Comparison of ENCODE assay signal across 1 cellular context in the genomic region with DNA sequence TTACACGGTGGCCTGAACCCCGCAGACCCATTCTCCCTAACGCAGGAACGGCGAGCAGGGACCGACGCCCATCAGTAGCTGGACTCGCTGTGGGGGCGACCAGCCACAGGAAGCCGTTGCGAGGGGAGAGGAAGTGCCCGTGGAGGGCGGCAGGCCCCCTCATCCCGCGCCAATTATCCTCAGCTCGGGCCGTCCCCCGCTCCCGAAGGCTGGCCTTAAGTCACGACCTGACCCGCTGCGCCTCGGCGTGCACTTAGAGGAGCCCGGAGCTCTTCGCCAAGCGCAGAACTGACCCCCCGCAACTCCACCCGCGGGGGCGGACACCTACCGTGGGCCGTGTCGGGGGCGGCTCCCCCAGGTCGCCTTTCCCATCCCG.
TF ChIP-seq lines count a peak whose summit lies in the region.

No MANE protein-coding gene starts in this region.

TF ChIP-seq in K562, 482 proteins besides CTCF, POLR2A, EP300 and RAD21 (continued from another document):
- TF ChIP-seq NCOA4 (IDR thresholded peaks at IDR 0.05; ENCODE audit: partially characterized antibody), result no peak
- no peak for TF ChIP-seq CHCHD3 (CRISPR knock-in tag; IDR thresholded peaks at IDR 0.05)
- no peak for TF ChIP-seq PHF21A (IDR thresholded peaks at IDR 0.05; ENCODE audit: borderline replicate concordance, low read depth)
- TF ChIP-seq, protein P1, sequence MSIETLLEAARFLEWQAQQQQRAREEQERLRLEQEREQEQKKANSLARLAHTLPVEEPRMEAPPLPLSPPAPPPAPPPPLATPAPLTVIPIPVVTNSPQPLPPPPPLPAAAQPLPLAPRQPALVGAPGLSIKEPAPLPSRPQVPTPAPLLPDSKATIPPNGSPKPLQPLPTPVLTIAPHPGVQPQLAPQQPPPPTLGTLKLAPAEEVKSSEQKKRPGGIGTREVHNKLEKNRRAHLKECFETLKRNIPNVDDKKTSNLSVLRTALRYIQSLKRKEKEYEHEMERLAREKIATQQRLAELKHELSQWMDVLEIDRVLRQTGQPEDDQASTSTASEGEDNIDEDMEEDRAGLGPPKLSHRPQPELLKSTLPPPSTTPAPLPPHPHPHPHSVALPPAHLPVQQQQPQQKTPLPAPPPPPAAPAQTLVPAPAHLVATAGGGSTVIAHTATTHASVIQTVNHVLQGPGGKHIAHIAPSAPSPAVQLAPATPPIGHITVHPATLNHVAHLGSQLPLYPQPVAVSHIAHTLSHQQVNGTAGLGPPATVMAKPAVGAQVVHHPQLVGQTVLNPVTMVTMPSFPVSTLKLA (conservative IDR thresholded peaks at IDR 0.05), result no peak
- TF ChIP-seq NFE2L1 (tag; IDR thresholded peaks at IDR 0.05; ENCODE audit: borderline replicate concordance, low read depth), result no peak
- TF ChIP-seq CBFA2T3 (IDR thresholded peaks at IDR 0.05), result no peak
- 0 out of 2 replicates have a peak, but pooled peaks have one; percentile 12 for TF ChIP-seq PML (IDR thresholded peaks at IDR 0.05; ENCODE audit: low read length)
- peak; percentile 62 for TF ChIP-seq SAP30 (IDR thresholded peaks at IDR 0.05; ENCODE audit: borderline replicate concordance, insufficient read depth, low read depth, low read length, poor library complexity, severe bottlenecking)
- no peak for TF ChIP-seq TARDBP (IDR thresholded peaks at IDR 0.05)
- TF ChIP-seq SREBF2 (CRISPR knock-in tag; IDR thresholded peaks at IDR 0.05), result no peak
- TF ChIP-seq, protein P2, sequence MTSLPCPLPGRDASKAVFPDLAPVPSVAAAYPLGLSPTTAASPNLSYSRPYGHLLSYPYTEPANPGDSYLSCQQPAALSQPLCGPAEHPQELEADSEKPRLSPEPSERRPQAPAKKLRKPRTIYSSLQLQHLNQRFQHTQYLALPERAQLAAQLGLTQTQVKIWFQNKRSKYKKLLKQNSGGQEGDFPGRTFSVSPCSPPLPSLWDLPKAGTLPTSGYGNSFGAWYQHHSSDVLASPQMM (CRISPR knock-in tag; IDR thresholded peaks at IDR 0.05), result no peak
- TF ChIP-seq FOXK1 (CRISPR knock-in tag; IDR thresholded peaks at IDR 0.05; ENCODE audit: borderline replicate concordance), result peak; percentile 87; the same call in 1 of the 2 replicates
- TF ChIP-seq SMARCA5 (IDR thresholded peaks at IDR 0.05), result no peak
- no peak for TF ChIP-seq ATF1 (CRISPR knock-in tag; IDR thresholded peaks at IDR 0.05)
- no peak for TF ChIP-seq ATF1 (tag; IDR thresholded peaks at IDR 0.05)
- TF ChIP-seq NUFIP1 (IDR thresholded peaks at IDR 0.05; ENCODE audit: partially characterized antibody), result no peak
- TF ChIP-seq FOXJ2 (tag; IDR thresholded peaks at IDR 0.05), result no peak
- TF ChIP-seq FOXJ3 (CRISPR knock-in tag; IDR thresholded peaks at IDR 0.05), result no peak
- no peak for TF ChIP-seq ESRRB (CRISPR knock-in tag; IDR thresholded peaks at IDR 0.05; ENCODE audit: borderline replicate concordance)
- TF ChIP-seq ZNF584 (CRISPR knock-in tag; IDR thresholded peaks at IDR 0.05; ENCODE audit: low read depth), result no peak
- TF ChIP-seq ELF1 (tag; IDR thresholded peaks at IDR 0.05), result no peak
- 0 out of 2 replicates have a peak, but pooled peaks have one; percentile 70 for TF ChIP-seq ZNF232 (CRISPR knock-in tag; IDR thresholded peaks at IDR 0.05)
- TF ChIP-seq, protein P3, sequence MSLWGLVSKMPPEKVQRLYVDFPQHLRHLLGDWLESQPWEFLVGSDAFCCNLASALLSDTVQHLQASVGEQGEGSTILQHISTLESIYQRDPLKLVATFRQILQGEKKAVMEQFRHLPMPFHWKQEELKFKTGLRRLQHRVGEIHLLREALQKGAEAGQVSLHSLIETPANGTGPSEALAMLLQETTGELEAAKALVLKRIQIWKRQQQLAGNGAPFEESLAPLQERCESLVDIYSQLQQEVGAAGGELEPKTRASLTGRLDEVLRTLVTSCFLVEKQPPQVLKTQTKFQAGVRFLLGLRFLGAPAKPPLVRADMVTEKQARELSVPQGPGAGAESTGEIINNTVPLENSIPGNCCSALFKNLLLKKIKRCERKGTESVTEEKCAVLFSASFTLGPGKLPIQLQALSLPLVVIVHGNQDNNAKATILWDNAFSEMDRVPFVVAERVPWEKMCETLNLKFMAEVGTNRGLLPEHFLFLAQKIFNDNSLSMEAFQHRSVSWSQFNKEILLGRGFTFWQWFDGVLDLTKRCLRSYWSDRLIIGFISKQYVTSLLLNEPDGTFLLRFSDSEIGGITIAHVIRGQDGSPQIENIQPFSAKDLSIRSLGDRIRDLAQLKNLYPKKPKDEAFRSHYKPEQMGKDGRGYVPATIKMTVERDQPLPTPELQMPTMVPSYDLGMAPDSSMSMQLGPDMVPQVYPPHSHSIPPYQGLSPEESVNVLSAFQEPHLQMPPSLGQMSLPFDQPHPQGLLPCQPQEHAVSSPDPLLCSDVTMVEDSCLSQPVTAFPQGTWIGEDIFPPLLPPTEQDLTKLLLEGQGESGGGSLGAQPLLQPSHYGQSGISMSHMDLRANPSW (CRISPR knock-in tag; IDR thresholded peaks at IDR 0.05), result no peak
- TF ChIP-seq CHD2 (IDR thresholded peaks at IDR 0.05; ENCODE audit: low read depth, low read length), result no peak
- TF ChIP-seq, protein P4, sequence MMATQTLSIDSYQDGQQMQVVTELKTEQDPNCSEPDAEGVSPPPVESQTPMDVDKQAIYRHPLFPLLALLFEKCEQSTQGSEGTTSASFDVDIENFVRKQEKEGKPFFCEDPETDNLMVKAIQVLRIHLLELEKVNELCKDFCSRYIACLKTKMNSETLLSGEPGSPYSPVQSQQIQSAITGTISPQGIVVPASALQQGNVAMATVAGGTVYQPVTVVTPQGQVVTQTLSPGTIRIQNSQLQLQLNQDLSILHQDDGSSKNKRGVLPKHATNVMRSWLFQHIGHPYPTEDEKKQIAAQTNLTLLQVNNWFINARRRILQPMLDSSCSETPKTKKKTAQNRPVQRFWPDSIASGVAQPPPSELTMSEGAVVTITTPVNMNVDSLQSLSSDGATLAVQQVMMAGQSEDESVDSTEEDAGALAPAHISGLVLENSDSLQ (IDR thresholded peaks at IDR 0.05), result no peak
- TF ChIP-seq, protein P5, sequence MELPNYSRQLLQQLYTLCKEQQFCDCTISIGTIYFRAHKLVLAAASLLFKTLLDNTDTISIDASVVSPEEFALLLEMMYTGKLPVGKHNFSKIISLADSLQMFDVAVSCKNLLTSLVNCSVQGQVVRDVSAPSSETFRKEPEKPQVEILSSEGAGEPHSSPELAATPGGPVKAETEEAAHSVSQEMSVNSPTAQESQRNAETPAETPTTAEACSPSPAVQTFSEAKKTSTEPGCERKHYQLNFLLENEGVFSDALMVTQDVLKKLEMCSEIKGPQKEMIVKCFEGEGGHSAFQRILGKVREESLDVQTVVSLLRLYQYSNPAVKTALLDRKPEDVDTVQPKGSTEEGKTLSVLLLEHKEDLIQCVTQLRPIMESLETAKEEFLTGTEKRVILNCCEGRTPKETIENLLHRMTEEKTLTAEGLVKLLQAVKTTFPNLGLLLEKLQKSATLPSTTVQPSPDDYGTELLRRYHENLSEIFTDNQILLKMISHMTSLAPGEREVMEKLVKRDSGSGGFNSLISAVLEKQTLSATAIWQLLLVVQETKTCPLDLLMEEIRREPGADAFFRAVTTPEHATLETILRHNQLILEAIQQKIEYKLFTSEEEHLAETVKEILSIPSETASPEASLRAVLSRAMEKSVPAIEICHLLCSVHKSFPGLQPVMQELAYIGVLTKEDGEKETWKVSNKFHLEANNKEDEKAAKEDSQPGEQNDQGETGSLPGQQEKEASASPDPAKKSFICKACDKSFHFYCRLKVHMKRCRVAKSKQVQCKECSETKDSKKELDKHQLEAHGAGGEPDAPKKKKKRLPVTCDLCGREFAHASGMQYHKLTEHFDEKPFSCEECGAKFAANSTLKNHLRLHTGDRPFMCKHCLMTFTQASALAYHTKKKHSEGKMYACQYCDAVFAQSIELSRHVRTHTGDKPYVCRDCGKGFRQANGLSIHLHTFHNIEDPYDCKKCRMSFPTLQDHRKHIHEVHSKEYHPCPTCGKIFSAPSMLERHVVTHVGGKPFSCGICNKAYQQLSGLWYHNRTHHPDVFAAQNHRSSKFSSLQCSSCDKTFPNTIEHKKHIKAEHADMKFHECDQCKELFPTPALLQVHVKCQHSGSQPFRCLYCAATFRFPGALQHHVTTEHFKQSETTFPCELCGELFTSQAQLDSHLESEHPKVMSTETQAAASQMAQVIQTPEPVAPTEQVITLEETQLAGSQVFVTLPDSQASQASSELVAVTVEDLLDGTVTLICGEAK (IDR thresholded peaks at IDR 0.05), result no peak
- TF ChIP-seq, protein P5 (CRISPR knock-in tag; IDR thresholded peaks at IDR 0.05), result no peak
- TF ChIP-seq SREBF1 (IDR thresholded peaks at IDR 0.05; ENCODE audit: borderline replicate concordance, low read depth, low read length), result no peak
- no peak for TF ChIP-seq ZNF239 (CRISPR knock-in tag; IDR thresholded peaks at IDR 0.05)
- no peak for TF ChIP-seq ZNF75A (CRISPR knock-in tag; IDR thresholded peaks at IDR 0.05)
- TF ChIP-seq PURB (CRISPR knock-in tag; IDR thresholded peaks at IDR 0.05; ENCODE audit: low read depth), result no peak
- no peak for TF ChIP-seq ZC3H8 (IDR thresholded peaks at IDR 0.05)
- no peak for TF ChIP-seq NCOA2 (IDR thresholded peaks at IDR 0.05; ENCODE audit: partially characterized antibody in 2 of 2)
- TF ChIP-seq, protein P6, sequence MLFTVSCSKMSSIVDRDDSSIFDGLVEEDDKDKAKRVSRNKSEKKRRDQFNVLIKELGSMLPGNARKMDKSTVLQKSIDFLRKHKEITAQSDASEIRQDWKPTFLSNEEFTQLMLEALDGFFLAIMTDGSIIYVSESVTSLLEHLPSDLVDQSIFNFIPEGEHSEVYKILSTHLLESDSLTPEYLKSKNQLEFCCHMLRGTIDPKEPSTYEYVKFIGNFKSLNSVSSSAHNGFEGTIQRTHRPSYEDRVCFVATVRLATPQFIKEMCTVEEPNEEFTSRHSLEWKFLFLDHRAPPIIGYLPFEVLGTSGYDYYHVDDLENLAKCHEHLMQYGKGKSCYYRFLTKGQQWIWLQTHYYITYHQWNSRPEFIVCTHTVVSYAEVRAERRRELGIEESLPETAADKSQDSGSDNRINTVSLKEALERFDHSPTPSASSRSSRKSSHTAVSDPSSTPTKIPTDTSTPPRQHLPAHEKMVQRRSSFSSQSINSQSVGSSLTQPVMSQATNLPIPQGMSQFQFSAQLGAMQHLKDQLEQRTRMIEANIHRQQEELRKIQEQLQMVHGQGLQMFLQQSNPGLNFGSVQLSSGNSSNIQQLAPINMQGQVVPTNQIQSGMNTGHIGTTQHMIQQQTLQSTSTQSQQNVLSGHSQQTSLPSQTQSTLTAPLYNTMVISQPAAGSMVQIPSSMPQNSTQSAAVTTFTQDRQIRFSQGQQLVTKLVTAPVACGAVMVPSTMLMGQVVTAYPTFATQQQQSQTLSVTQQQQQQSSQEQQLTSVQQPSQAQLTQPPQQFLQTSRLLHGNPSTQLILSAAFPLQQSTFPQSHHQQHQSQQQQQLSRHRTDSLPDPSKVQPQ (CRISPR knock-in tag; IDR thresholded peaks at IDR 0.05; ENCODE audit: borderline replicate concordance), result no peak
- TF ChIP-seq SMAD4 (CRISPR knock-in tag; conservative IDR thresholded peaks at IDR 0.05), result 0 out of 2 replicates have a peak, but pooled peaks have one; percentile 7
- no peak for TF ChIP-seq KDM2B (CRISPR knock-in tag; IDR thresholded peaks at IDR 0.05)
- no peak for TF ChIP-seq NFATC3 (IDR thresholded peaks at IDR 0.05)
- no peak for TF ChIP-seq MAZ (CRISPR knock-in tag; conservative IDR thresholded peaks at IDR 0.05 in 1 of 2, IDR thresholded peaks at IDR 0.05 in 1 of 2)
- TF ChIP-seq, protein P7, sequence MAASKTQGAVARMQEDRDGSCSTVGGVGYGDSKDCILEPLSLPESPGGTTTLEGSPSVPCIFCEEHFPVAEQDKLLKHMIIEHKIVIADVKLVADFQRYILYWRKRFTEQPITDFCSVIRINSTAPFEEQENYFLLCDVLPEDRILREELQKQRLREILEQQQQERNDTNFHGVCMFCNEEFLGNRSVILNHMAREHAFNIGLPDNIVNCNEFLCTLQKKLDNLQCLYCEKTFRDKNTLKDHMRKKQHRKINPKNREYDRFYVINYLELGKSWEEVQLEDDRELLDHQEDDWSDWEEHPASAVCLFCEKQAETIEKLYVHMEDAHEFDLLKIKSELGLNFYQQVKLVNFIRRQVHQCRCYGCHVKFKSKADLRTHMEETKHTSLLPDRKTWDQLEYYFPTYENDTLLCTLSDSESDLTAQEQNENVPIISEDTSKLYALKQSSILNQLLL (CRISPR knock-in tag; IDR thresholded peaks at IDR 0.05; ENCODE audit: borderline replicate concordance), result no peak
- TF ChIP-seq SIN3B (IDR thresholded peaks at IDR 0.05; ENCODE audit: low read depth), result no peak
- TF ChIP-seq SMARCE1 (IDR thresholded peaks at IDR 0.05), result 0 out of 2 replicates have a peak, but pooled peaks have one; percentile 31
- peak; percentile 94 for TF ChIP-seq EGR1 (conservative IDR thresholded peaks at IDR 0.05)
- TF ChIP-seq PHF20 (IDR thresholded peaks at IDR 0.05; ENCODE audit: partially characterized antibody), result no peak
- no peak for TF ChIP-seq ZNF165 (CRISPR knock-in tag; IDR thresholded peaks at IDR 0.05; ENCODE audit: borderline replicate concordance)
- no peak for TF ChIP-seq SRSF7 (optimal IDR thresholded peaks at IDR 0.05; ENCODE audit: low read depth, low read length)
